Comparison of ENCODE assay signal across 1 cellular context in genomic region chr1:153670859-153671622, GRCh38.
TF ChIP-seq lines count a peak whose summit lies in the region.

Gene ILF2, minus strand, starts transcription at chr1:153670993. Its CDS starts 71 bp downstream, at chr1:153670922.

TF ChIP-seq in HepG2, 621 proteins besides CTCF, POLR2A, EP300 and RAD21 (continued from another document and continues in another):
- TF ChIP-seq ZNF407 (CRISPR knock-in tag; IDR thresholded peaks at IDR 0.05; ENCODE audit: not compliant biosample characterization) (no peak), MAFF (IDR thresholded peaks at IDR 0.05; ENCODE audit: low read depth, low read length) (no peak), ARNT2 (CRISPR knock-in tag; IDR thresholded peaks at IDR 0.05; ENCODE audit: low read depth) (no peak), RBM39 (IDR thresholded peaks at IDR 0.05; ENCODE audit: low read depth, low read length, poor library complexity, severe bottlenecking) (no peak), REST (IDR thresholded peaks at IDR 0.05; ENCODE audit: borderline replicate concordance in 1 of 2, low read depth in 1 of 2, low read length in 2 of 2) (peak in 1 of 2 experiments; percentile 35; a peak in 1 of 4 replicates), ZBED4 (CRISPR knock-in tag; IDR thresholded peaks at IDR 0.05; ENCODE audit: borderline replicate concordance) (peak; percentile 80; the same call in 1 of the 2 replicates), ZNF225 (CRISPR knock-in tag; IDR thresholded peaks at IDR 0.05) (no peak), ZNF136 (CRISPR knock-in tag; IDR thresholded peaks at IDR 0.05; ENCODE audit: low read depth) (0 out of 2 replicates have a peak, but pooled peaks have one; percentile 57), TFAP4 (IDR thresholded peaks at IDR 0.05; ENCODE audit: borderline replicate concordance, low read depth) (peak; percentile 17; the same call in 1 of the 2 replicates), SOX6 (IDR thresholded peaks at IDR 0.05) (no peak), SOX6 (CRISPR knock-in tag; IDR thresholded peaks at IDR 0.05) (peak; percentile 35; the same call in 1 of the 2 replicates), BORCS8-MEF2B (CRISPR knock-in tag; IDR thresholded peaks at IDR 0.05) (peak; percentile 71), FLYWCH1 (CRISPR knock-in tag; IDR thresholded peaks at IDR 0.05) (no peak), PAX8 (CRISPR knock-in tag; IDR thresholded peaks at IDR 0.05; ENCODE audit: borderline replicate concordance) (no peak), HNRNPLL (IDR thresholded peaks at IDR 0.05; ENCODE audit: low read depth, low read length, poor library complexity, severe bottlenecking) (no peak), ZBTB7B (CRISPR knock-in tag; IDR thresholded peaks at IDR 0.05) (no peak), E2F1 (CRISPR knock-in tag; IDR thresholded peaks at IDR 0.05) (peak; percentile 61; the same call in 1 of the 2 replicates), ZUFSP (CRISPR knock-in tag; IDR thresholded peaks at IDR 0.05; ENCODE audit: borderline replicate concordance) (no peak), XBP1 (CRISPR knock-in tag; IDR thresholded peaks at IDR 0.05) (no peak), ZNF766 (CRISPR knock-in tag; IDR thresholded peaks at IDR 0.05; ENCODE audit: borderline replicate concordance) (no peak), NCOA2 (CRISPR knock-in tag; IDR thresholded peaks at IDR 0.05) (peak; percentile 21; the same call in 1 of the 2 replicates), ZNF761 (CRISPR knock-in tag; conservative IDR thresholded peaks at IDR 0.05) (no peak), ARNT (IDR thresholded peaks at IDR 0.05) (no peak), SOX13 (IDR thresholded peaks at IDR 0.05) (0 out of 2 replicates have a peak, but pooled peaks have one; percentile 21), SOX13 (CRISPR knock-in tag; conservative IDR thresholded peaks at IDR 0.05 in 1 of 2, IDR thresholded peaks at IDR 0.05 in 1 of 2) (peak in 1 of 2 experiments; percentile 3; a peak in 1 of 4 replicates), MBNL3 (CRISPR knock-in tag; conservative IDR thresholded peaks at IDR 0.05) (no peak), ZNF253 (CRISPR knock-in tag; IDR thresholded peaks at IDR 0.05; ENCODE audit: borderline replicate concordance) (no peak; the same call in 1 of the 2 replicates), ZNF563 (CRISPR knock-in tag; IDR thresholded peaks at IDR 0.05) (no peak), ZNF605 (CRISPR knock-in tag; IDR thresholded peaks at IDR 0.05) (peak; percentile 81), ZNF275 (CRISPR knock-in tag; IDR thresholded peaks at IDR 0.05; ENCODE audit: borderline replicate concordance) (0 out of 2 replicates have a peak, but pooled peaks have one; percentile 64), HNF4G (IDR thresholded peaks at IDR 0.05; ENCODE audit: borderline replicate concordance, low read depth, low read length) (no peak), HNF4G (CRISPR knock-in tag; IDR thresholded peaks at IDR 0.05; ENCODE audit: borderline replicate concordance, low read depth) (no peak), MYNN (CRISPR knock-in tag; IDR thresholded peaks at IDR 0.05; ENCODE audit: low read depth) (no peak), HNRNPK (IDR thresholded peaks at IDR 0.05; ENCODE audit: low read depth, low read length, poor library complexity, severe bottlenecking) (no peak), KDM5B (CRISPR knock-in tag; IDR thresholded peaks at IDR 0.05; ENCODE audit: borderline replicate concordance) (peak; percentile 46; the same call in 1 of the 2 replicates), SIN3B (IDR thresholded peaks at IDR 0.05; ENCODE audit: low read length) (peak; percentile 68; the same call in 1 of the 2 replicates), JUN (CRISPR knock-in tag; IDR thresholded peaks at IDR 0.05) (no peak), ZNF672 (CRISPR knock-in tag; IDR thresholded peaks at IDR 0.05) (no peak), ZNF737 (CRISPR knock-in tag; IDR thresholded peaks at IDR 0.05; ENCODE audit: borderline replicate concordance) (no peak; the same call in 1 of the 2 replicates), BRCA1 (CRISPR knock-in tag; IDR thresholded peaks at IDR 0.05) (no peak), SKI (IDR thresholded peaks at IDR 0.05; ENCODE audit: partially characterized antibody) (peak; percentile 31), NFE2L2 (IDR thresholded peaks at IDR 0.05; ENCODE audit: low read length) (no peak)
